Comparison of ENCODE assay signal across 15 cellular contexts in genomic region chr2:118853129-118853640, GRCh38. TPM values are rescaled to one million over a fixed set of nuclear protein-coding genes. Genes with fewer than 3 reads are reported as not detected.
DNase-seq lines count a peak whose midpoint lies in the region; ATAC-seq and TF ChIP-seq lines count a peak whose summit lies in the region.
"Had no signal": no experiment of that assay in that cellular context is flagged by ENCODE, and none has a peak within 500 bp of the region (broad histone marks: within the 10 kb centered on the region; RNA-seq: fewer than 3 reads in every experiment).

No MANE protein-coding gene starts in this region.

- H3K4me3 ChIP-seq in left ventricle myocardium inferior, result no peak overlapping the region
- peak overlapping the region; percentile 7 to 64 for H3K4me3 ChIP-seq in mesenchymal stem cell (ENCODE audit: insufficient read depth in 1 of 2, low read depth in 1 of 2, low read length in 2 of 2)
- H3K4me3 ChIP-seq in coronary artery, result no peak overlapping the region

- H4K8ac ChIP-seq in mesenchymal stem cell (ENCODE audit: low read length), result no peak overlapping the region

- peaks cover 54% of the 10 kb centered on the region for H3K4me1 ChIP-seq in left ventricle myocardium inferior
- H3K4me1 ChIP-seq in mesenchymal stem cell (ENCODE audit: control insufficient read depth, insufficient read depth, low read depth, low read length), result peaks cover 12% of the 10 kb centered on the region
- H3K4me1 ChIP-seq: Caco-2 had no signal

- H3K27ac ChIP-seq in left ventricle myocardium inferior (replicated peaks) (no peak overlapping the region), mesenchymal stem cell (ENCODE audit: low read length, poor library complexity, severe bottlenecking) (no peak overlapping the region), coronary artery (no peak overlapping the region)
- H3K27ac ChIP-seq: WERI-Rb-1 had no signal

- H3K27me3 ChIP-seq in left ventricle myocardium inferior (ENCODE audit: low read depth) (peaks cover 100% of the 10 kb centered on the region), mesenchymal stem cell (ENCODE audit: control insufficient read depth in 1 of 2, insufficient read depth in 1 of 2, low read length in 2 of 2) (peaks cover 25 to 100% of the 10 kb centered on the region in 2 experiments)

- no peak overlapping the region for H2AK5ac ChIP-seq in mesenchymal stem cell (ENCODE audit: low read length, severe bottlenecking)

- H3K4me1 Mint-ChIP-seq in activated T-helper 1 cell treated with anti-CD3 and anti-CD28 coated beads, Interleukin-12 subunit alpha, Interleukin-12 subunit beta, Interleukin-2, Interleukin-4 antibody, amounts not matched to agents 30 ng/mL and 10 ng/mL and 1 ng/mL, durations not matched to agents 14 hours and 24 hours and 36 hours (ENCODE audit: low read depth), result peaks cover 4% of the 10 kb centered on the region
- H3K4me1 Mint-ChIP-seq in type B pancreatic cell (ENCODE audit: unreplicated experiment) (peaks cover 4% of the 10 kb centered on the region), immature natural killer cell (peaks cover 15 to 18% of the 10 kb centered on the region in 2 donors)

- H3K79me1 ChIP-seq in mesenchymal stem cell (replicated peaks; ENCODE audit: low read length, poor library complexity, severe bottlenecking), result no peaks in the 10 kb centered on the region

- no peak overlapping the region for H3K14ac ChIP-seq in mesenchymal stem cell (ENCODE audit: low read length in 2 of 2)

- H2AFZ ChIP-seq in mesenchymal stem cell (ENCODE audit: low read depth, low read length), result no peak overlapping the region

- H3K9me3 ChIP-seq in left ventricle myocardium inferior (replicated peaks) (no peaks in the 10 kb centered on the region), mesenchymal stem cell (ENCODE audit: control insufficient read depth, low read length) (no peaks in the 10 kb centered on the region)
- H3K9me3 ChIP-seq: Caco-2 had no signal

- H3K9ac ChIP-seq in mesenchymal stem cell (ENCODE audit: low read length), result peak overlapping the region; percentile 63

- no peak overlapping the region for H2BK5ac ChIP-seq in mesenchymal stem cell (ENCODE audit: low read depth, low read length, poor library complexity, severe bottlenecking)

- H3K4me3 Mint-ChIP-seq in activated T-helper 1 cell treated with anti-CD3 and anti-CD28 coated beads, Interleukin-12 subunit alpha, Interleukin-12 subunit beta, Interleukin-2, Interleukin-4 antibody, amounts not matched to agents 30 ng/mL and 10 ng/mL and 1 ng/mL, durations not matched to agents 14 hours and 24 hours and 36 hours, result no peak overlapping the region
- H3K4me3 Mint-ChIP-seq in type B pancreatic cell (peak overlapping the region; percentile 46), immature natural killer cell (no peak overlapping the region)

- H2BK12ac ChIP-seq in mesenchymal stem cell (ENCODE audit: low read length in 2 of 2), result no peak overlapping the region

- H3K27ac Mint-ChIP-seq in activated T-helper 1 cell treated with anti-CD3 and anti-CD28 coated beads, Interleukin-12 subunit alpha, Interleukin-12 subunit beta, Interleukin-2, Interleukin-4 antibody, amounts not matched to agents 30 ng/mL and 10 ng/mL and 1 ng/mL, durations not matched to agents 14 hours and 24 hours and 36 hours, result peak overlapping the region; percentile 56
- H3K27ac Mint-ChIP-seq in type B pancreatic cell, result no peak overlapping the region
- H3K27ac Mint-ChIP-seq in immature natural killer cell, result no peak overlapping the region
- H3K27ac Mint-ChIP-seq: brain had no signal

- DNase-seq in Right ventricle myocardium inferior (ENCODE audit: missing footprints) (peak; percentile 30), left ventricle myocardium inferior (no peak), mesenchymal stem cell (no peak), type B pancreatic cell (ENCODE audit: extremely low spot score, unreplicated experiment) (no peak), coronary artery (ENCODE audit: low spot score) (no peak), left colon (no peak), immature natural killer cell (no peak)
- DNase-seq in activated T-helper 1 cell treated with anti-CD3 and anti-CD28 coated beads, Interleukin-12 subunit alpha, Interleukin-12 subunit beta, Interleukin-2, Interleukin-4 antibody, amounts not matched to agents 30 ng/mL and 10 ng/mL and 1 ng/mL, durations not matched to agents 14 hours and 24 hours and 36 hours (ENCODE audit: low spot score), result no peak
- DNase-seq: NCI-H1694 treated with DMSO at 0.1 percent for 48 hours, SW 1271, WERI-Rb-1 had no signal

- peaks cover 2% of the 10 kb centered on the region for H3K36me3 Mint-ChIP-seq in activated T-helper 1 cell treated with anti-CD3 and anti-CD28 coated beads, Interleukin-12 subunit alpha, Interleukin-12 subunit beta, Interleukin-2, Interleukin-4 antibody, amounts not matched to agents 30 ng/mL and 10 ng/mL and 1 ng/mL, durations not matched to agents 14 hours and 24 hours and 36 hours (ENCODE audit: low read depth)
- H3K36me3 Mint-ChIP-seq in type B pancreatic cell, result no peaks in the 10 kb centered on the region
- H3K36me3 Mint-ChIP-seq in immature natural killer cell, result peaks cover 0 to 3% (median 0%) of the 10 kb centered on the region in 3 donors
- H3K36me3 Mint-ChIP-seq: brain had no signal

- H3K9me3 Mint-ChIP-seq in activated T-helper 1 cell treated with anti-CD3 and anti-CD28 coated beads, Interleukin-12 subunit alpha, Interleukin-12 subunit beta, Interleukin-2, Interleukin-4 antibody, amounts not matched to agents 30 ng/mL and 10 ng/mL and 1 ng/mL, durations not matched to agents 14 hours and 24 hours and 36 hours, result no peaks in the 10 kb centered on the region
- no peaks in the 10 kb centered on the region for H3K9me3 Mint-ChIP-seq in type B pancreatic cell
- peaks cover 0 to 3% (median 0%) of the 10 kb centered on the region in 6 donors for H3K9me3 Mint-ChIP-seq in immature natural killer cell

- intact Hi-C loops in Right ventricle myocardium inferior (cut with DNase I) (no loop called here), left ventricle myocardium inferior (cut with micrococcal nuclease) (loop anchor here (5.0 to 10.0 kb wide), 2 partner anchors 631 to 808 kb away; no protein-coding TSS in a partner anchor), left colon (cut with DNase I, micrococcal nuclease) (loop anchor here (5.0 to 10.0 kb wide), 2 partner anchors 631 to 648 kb away; no protein-coding TSS in a partner anchor)
- intact Hi-C loops in activated T-helper 1 cell treated with anti-CD3 and anti-CD28 coated beads, Interleukin-12 subunit alpha, Interleukin-12 subunit beta, Interleukin-2, Interleukin-4 antibody, amounts not matched to agents 30 ng/mL and 10 ng/mL and 1 ng/mL, durations not matched to agents 14 hours and 24 hours and 36 hours (cut with micrococcal nuclease), result loop anchor here (10.0 kb wide), 1 partner anchor 1492 kb away; the partner anchor contains the start of gene INHBB

- H2BK120ac ChIP-seq in mesenchymal stem cell (ENCODE audit: low read depth, low read length), result no peak overlapping the region

- peaks cover 83% of the 10 kb centered on the region for H3K27me3 Mint-ChIP-seq in activated T-helper 1 cell treated with anti-CD3 and anti-CD28 coated beads, Interleukin-12 subunit alpha, Interleukin-12 subunit beta, Interleukin-2, Interleukin-4 antibody, amounts not matched to agents 30 ng/mL and 10 ng/mL and 1 ng/mL, durations not matched to agents 14 hours and 24 hours and 36 hours (ENCODE audit: insufficient read depth)
- H3K27me3 Mint-ChIP-seq in type B pancreatic cell (peaks cover 100% of the 10 kb centered on the region), immature natural killer cell (ENCODE audit: low read depth in 3 of 3) (peaks cover 23 to 67% (median 56%) of the 10 kb centered on the region in 3 donors)

- no peak overlapping the region for H4K91ac ChIP-seq in mesenchymal stem cell (ENCODE audit: low read length)

- H3K4ac ChIP-seq in mesenchymal stem cell (ENCODE audit: low read depth in 1 of 2, low read length in 2 of 2), result no peak overlapping the region

- TF ChIP-seq CTCF in left ventricle myocardium inferior (IDR thresholded peaks at IDR 0.05; ENCODE audit: borderline replicate concordance), result no peak
- no peak for TF ChIP-seq CTCF in type B pancreatic cell (conservative IDR thresholded peaks at IDR 0.05)
- no peak for TF ChIP-seq CTCF in coronary artery (IDR thresholded peaks at IDR 0.05)

- WGBS in mesenchymal stem cell, result 3% methylated on average over 25 of the region's 25 CpGs

- no peak overlapping the region for H3K4me2 ChIP-seq in mesenchymal stem cell (ENCODE audit: low read length, poor library complexity, severe bottlenecking)

- ATAC-seq in Right ventricle myocardium inferior, result no peak
- no peak for ATAC-seq in left colon
- ATAC-seq: sciatic nerve had no signal

- H3K36me3 ChIP-seq in left ventricle myocardium inferior (no peaks in the 10 kb centered on the region), mesenchymal stem cell (ENCODE audit: control insufficient read depth in 1 of 2, insufficient read depth in 2 of 2, low read depth in 1 of 2, low read length in 2 of 2) (no peaks in the 10 kb centered on the region)
- H3K36me3 ChIP-seq: WERI-Rb-1 had no signal

- H3K18ac ChIP-seq in mesenchymal stem cell (ENCODE audit: low read depth in 1 of 2, low read length in 2 of 2), result no peak overlapping the region

- H3K23ac ChIP-seq in mesenchymal stem cell (ENCODE audit: low read length in 2 of 2), result no peak overlapping the region

- no peak overlapping the region for H2BK15ac ChIP-seq in mesenchymal stem cell (ENCODE audit: low read depth, poor library complexity, severe bottlenecking)

RNA-seq across cellular contexts. Expression of gene EN1, which starts 5.7 kb away (rescaled TPM):
- not detected for total RNA-seq in Right ventricle myocardium inferior
- total RNA-seq in left ventricle myocardium inferior, result not detected
- total RNA-seq in activated T-helper 1 cell treated with anti-CD3 and anti-CD28 coated beads, Interleukin-12 subunit alpha, Interleukin-12 subunit beta, Interleukin-2, Interleukin-4 antibody, amounts not matched to agents 30 ng/mL and 10 ng/mL and 1 ng/mL, durations not matched to agents 14 hours and 24 hours and 36 hours, result not detected in 2 replicates
- polyA plus RNA-seq in mesenchymal stem cell (2013, experiment 1 of 2), result not detected
- not detected for polyA plus RNA-seq in mesenchymal stem cell (2013, experiment 2 of 2)
- 0.57 and 2.7 TPM in 2 replicates for total RNA-seq in type B pancreatic cell (ENCODE audit: low replicate concordance)
- total RNA-seq in left colon, result not detected
- polyA plus RNA-seq in immature natural killer cell, result not detected
- total RNA-seq: epithelial cell of proximal tubule, sciatic nerve had no signal

Comparison
In these comparisons a context has a peak if more than half of its experiments do, and no peak if none do; other contexts are left out.
1. H3K4me3 ChIP-seq: peak in mesenchymal stem cell (2 of 2); none in left ventricle myocardium inferior (single experiment) and coronary artery (single experiment).